ENCODE assay signal across 1 cellular context in genomic region chr20:36167826-36168634, GRCh38.
A peak's percentile ranks its signal among the peaks of the same experiment; 100 is the strongest.
TF ChIP-seq lines count a peak whose summit lies in the region.

No MANE protein-coding gene starts in this region.

TF ChIP-seq in HepG2, 621 proteins besides CTCF, POLR2A, EP300 and RAD21 (continued from another document):
- TF ChIP-seq PBX2 (CRISPR knock-in tag; IDR thresholded peaks at IDR 0.05) (no peak), NFE2L2 (IDR thresholded peaks at IDR 0.05; ENCODE audit: low read length) (peak; percentile 77), NFE2 (CRISPR knock-in tag; IDR thresholded peaks at IDR 0.05) (peak; percentile 78; the same call in 1 of the 2 replicates), ARID3A (IDR thresholded peaks at IDR 0.05; ENCODE audit: low read depth, low read length) (no peak), MAFK (conservative IDR thresholded peaks at IDR 0.05 in 1 of 2, IDR thresholded peaks at IDR 0.05 in 1 of 2; ENCODE audit: low read length in 2 of 2) (peak; percentile 71 to 84), ZNF687 (CRISPR knock-in tag; IDR thresholded peaks at IDR 0.05) (0 out of 2 replicates have a peak, but pooled peaks have one; percentile 18), ZXDC (CRISPR knock-in tag; IDR thresholded peaks at IDR 0.05) (0 out of 2 replicates have a peak, but pooled peaks have one; percentile 23), MAFF (IDR thresholded peaks at IDR 0.05; ENCODE audit: low read depth, low read length) (peak; percentile 61), CEBPB (IDR thresholded peaks at IDR 0.05; ENCODE audit: borderline replicate concordance, low read depth, low read length) (peak; percentile 46; the same call in 1 of the 2 replicates), SNAI1 (CRISPR knock-in tag; IDR thresholded peaks at IDR 0.05; ENCODE audit: borderline replicate concordance) (0 out of 2 replicates have a peak, but pooled peaks have one; percentile 30)
